Comparison of ENCODE assay signal across 18 cellular contexts in genomic region chr14:39393289-39393688, GRCh38. TPM values are rescaled to one million over a fixed set of nuclear protein-coding genes. Genes with fewer than 3 reads are reported as not detected.
A peak's percentile ranks its signal among the peaks of the same experiment; 100 is the strongest.
DNase-seq lines count a peak whose midpoint lies in the region; ATAC-seq, FAIRE-seq and TF ChIP-seq lines count a peak whose summit lies in the region.
"Had no signal": no experiment of that assay in that cellular context is flagged by ENCODE, and none has a peak within 500 bp of the region (broad histone marks: within the 10 kb centered on the region; RNA-seq: fewer than 3 reads in every experiment).

No MANE protein-coding gene starts in this region.

- in situ Hi-C loops in HepG2 (cut with HindIII; ENCODE audit: extremely low pct_ligation_motif_present, low pct_unique_long_range_greater_than_20kb): no loop called here

- H3K4me1 ChIP-seq in HepG2 (ENCODE audit: insufficient read depth, low read length) (no peaks in the 10 kb centered on the region), right lobe of liver (no peaks in the 10 kb centered on the region)
- H3K4me1 ChIP-seq: SJSA1 had no signal

- POLR2A ChIA-PET in HepG2 (lab: Yijun Ruan, JAX): interaction anchor here (1.0 kb wide), 1 partner anchor 126 kb away, joined by 3 read pairs; no protein-coding TSS in a partner anchor

- no peak for ATAC-seq in HepG2
- no peak for ATAC-seq in right lobe of liver
- ATAC-seq in T-helper 17 cell: peak; percentile 10
- ATAC-seq in HG02759 (IDR thresholded peaks at IDR 0.05; ENCODE audit: unreplicated experiment): no peak

- no peaks in the 10 kb centered on the region for H3K27me3 Mint-ChIP-seq in T-helper 17 cell
- H3K27me3 Mint-ChIP-seq: IgD-negative memory B cell had no signal

- BruUV-seq in HepG2 (replicated peaks; lab: Mats Ljungman, UMichigan): no TSS peak

- no peaks in the 10 kb centered on the region for H3K27me3 ChIP-seq in HepG2 (ENCODE audit: control insufficient read depth in 1 of 2, insufficient read depth in 2 of 2, low read length in 2 of 2)
- no peaks in the 10 kb centered on the region for H3K27me3 ChIP-seq in right lobe of liver
- H3K27me3 ChIP-seq: SJSA1 had no signal

- H3K27ac ChIP-seq in HepG2 (ENCODE audit: extremely low read length, insufficient read depth, low read length) (no peak overlapping the region), right lobe of liver (no peak overlapping the region)
- H3K27ac ChIP-seq: C4-2B, SJSA1 had no signal

- DNase-seq in HepG2 (ENCODE audit: low spot score) (no peak), right lobe of liver (no peak), T-helper 17 cell (no peak), iPS-NIHi11 (ENCODE audit: low spot score) (peak; percentile 11), activated gamma-delta T cell (lab: John Stamatoyannopoulos, UW) (no peak), COLO668 (lab: John Stamatoyannopoulos, UW; ENCODE audit: unreplicated experiment) (no peak)
- DNase-seq: H9, Karpas-422, NCI-H1417 treated with DMSO at 0.1 percent for 48 hours, NCI-H1930, NCI-H774, RPMI8226 had no signal

- H3K27ac Mint-ChIP-seq in T-helper 17 cell: peak overlapping the region; percentile 35
- H3K27ac Mint-ChIP-seq: H9, IgD-negative memory B cell had no signal

- intact Hi-C loops in HepG2 (cut with micrococcal nuclease; ENCODE audit: unreplicated experiment): no loop called here
- intact Hi-C loops in right lobe of liver (cut with DNase I): no loop called here

- TF ChIP-seq EP300 in HepG2 (IDR thresholded peaks at IDR 0.05; ENCODE audit: low read depth in 2 of 2, low read length in 2 of 2) (no peak), HepG2 (CRISPR knock-in tag; IDR thresholded peaks at IDR 0.05; ENCODE audit: borderline replicate concordance) (no peak)

- peaks cover 2 to 6% of the 10 kb centered on the region in 2 experiments; a peak in 4 of 5 replicates for H3K36me3 ChIP-seq in HepG2 (replicated peaks in 1 of 2; ENCODE audit: control insufficient read depth in 1 of 2, insufficient read depth in 2 of 2, low read length in 2 of 2)
- peaks cover 0 to 18% (median 1%) of the 10 kb centered on the region in 4 donors for H3K36me3 ChIP-seq in right lobe of liver

- peaks cover 2% of the 10 kb centered on the region for H3K36me3 Mint-ChIP-seq in T-helper 17 cell (ENCODE audit: low read depth)

- no peaks in the 10 kb centered on the region for H3K9me3 ChIP-seq in HepG2 (ENCODE audit: low read length)
- no peaks in the 10 kb centered on the region for H3K9me3 ChIP-seq in right lobe of liver
- H3K9me3 ChIP-seq in T-helper 17 cell (ENCODE audit: control insufficient read depth, low read length, poor library complexity, severe bottlenecking): no peaks in the 10 kb centered on the region
- H3K9me3 ChIP-seq: SJSA1 had no signal

- H3K79me2 ChIP-seq in HepG2 (ENCODE audit: insufficient read depth, low read length): no peaks in the 10 kb centered on the region

- 79% methylated on average over 1 of the region's 1 CpG for WGBS in HepG2 (ENCODE audit: low lambda C conversion rate)
- WGBS in right lobe of liver (ENCODE audit: insufficient coverage, low coverage, low lambda C conversion rate, missing lambda C conversion rate): 36% methylated on average over 1 of the region's 1 CpG

- no peak overlapping the region for H2AFZ ChIP-seq in HepG2 (ENCODE audit: low read length)

- H3K9ac ChIP-seq in HepG2 (ENCODE audit: insufficient read depth, low read depth, low read length): no peak overlapping the region

- TF ChIP-seq POLR2A in HepG2 (IDR thresholded peaks at IDR 0.05; ENCODE audit: insufficient read depth in 1 of 2, low read depth in 2 of 2, low read length in 2 of 2) (no peak), right lobe of liver (IDR thresholded peaks at IDR 0.05) (no peak)

- H3K4me2 ChIP-seq in HepG2 (ENCODE audit: low read depth, low read length): no peak overlapping the region

- TF ChIP-seq CTCF in HepG2 (CRISPR knock-in tag; IDR thresholded peaks at IDR 0.05): no peak
- no peak for TF ChIP-seq CTCF in right lobe of liver (IDR thresholded peaks at IDR 0.05)

- no peak overlapping the region for H3K4me3 ChIP-seq in HepG2 (replicated peaks in 1 of 3; ENCODE audit: insufficient read depth in 1 of 3, low read depth in 2 of 3, low read length in 3 of 3)
- no peak overlapping the region for H3K4me3 ChIP-seq in right lobe of liver
- H3K4me3 ChIP-seq: SJSA1 had no signal

- H3K4me3 Mint-ChIP-seq in T-helper 17 cell: no peak overlapping the region
- H3K4me3 Mint-ChIP-seq: H9, IgD-negative memory B cell had no signal

- no peak for TF ChIP-seq RAD21 in HepG2 (CRISPR knock-in tag; IDR thresholded peaks at IDR 0.05)

- no peaks in the 10 kb centered on the region for H4K20me1 ChIP-seq in HepG2 (ENCODE audit: insufficient read depth, low read length)

- FAIRE-seq in HepG2 (lab: Jason Lieb, UNC): no peak
- FAIRE-seq: G401.6, HTR-8/SVneo had no signal

- peaks cover 6% of the 10 kb centered on the region for H3K4me1 Mint-ChIP-seq in T-helper 17 cell
- H3K4me1 Mint-ChIP-seq: IgD-negative memory B cell had no signal

- CTCF ChIA-PET in HepG2 (lab: Yijun Ruan, JAX; ENCODE audit: low intra/inter-chr PET ratio, low total read pairs): no interaction called here

TF ChIP-seq in HepG2, 621 proteins besides CTCF, POLR2A, EP300 and RAD21:
- TF ChIP-seq RBM22 (optimal IDR thresholded peaks at IDR 0.05; ENCODE audit: low read length) (peak; percentile 42), MTF1 (CRISPR knock-in tag; IDR thresholded peaks at IDR 0.05) (no peak)

RNA-seq across cellular contexts. Expression of gene FBXO33, which starts 38.9 kb away (rescaled TPM):
- total RNA-seq in HepG2 (2016; rRNA removed; fragmentation: Illumina TruSeq; extraction: Trizol): 15.5 and 23.3 TPM in 2 replicates
- 1.6 and 1.8 TPM in 2 replicates for total RNA-seq in HepG2 (2016; cell fraction: cytosol; rRNA removed; fragmentation: Illumina TruSeq; extraction: Trizol; ENCODE audit: low read depth)
- 17.5 and 22.7 TPM in 2 replicates for total RNA-seq in HepG2 (2016; cell fraction: insoluble cytoplasmic fraction; rRNA removed; fragmentation: Illumina TruSeq; extraction: Trizol)
- total RNA-seq in HepG2 (2016; cell fraction: membrane; rRNA removed; fragmentation: Illumina TruSeq; extraction: Trizol): 5.6 and 7.4 TPM in 2 replicates
- total RNA-seq in HepG2 (2016; cell fraction: nucleus; rRNA removed; fragmentation: Illumina TruSeq; extraction: Trizol): 12.8 and 13.0 TPM in 2 replicates
- polyA plus RNA-seq in HepG2 (2011; rRNA removed): 15.2 and 16.9 TPM in 2 replicates
- 7.6 and 10.6 TPM in 2 replicates for polyA plus RNA-seq in HepG2 (2011; cell fraction: cytosol; rRNA removed)
- polyA plus RNA-seq in HepG2 (2011; cell fraction: nucleus; rRNA removed): 8.6 and 9.8 TPM in 2 replicates
- polyA plus RNA-seq in HepG2 (2012): 13.5 and 16.7 TPM in 2 replicates
- polyA plus RNA-seq in HepG2 (2016; cell fraction: cytosol; fragmentation: Illumina TruSeq; extraction: Trizol; ENCODE audit: low read depth): 0.57 and 0.70 TPM in 2 replicates
- 15.9 and 16.0 TPM in 2 replicates for polyA plus RNA-seq in HepG2 (2016; cell fraction: insoluble cytoplasmic fraction; fragmentation: Illumina TruSeq; extraction: Trizol; ENCODE audit: low read depth)
- polyA plus RNA-seq in HepG2 (2016; cell fraction: membrane; fragmentation: Illumina TruSeq; extraction: Trizol; ENCODE audit: low read depth): 2.2 and 2.6 TPM in 2 replicates
- 11.2 and 12.2 TPM in 2 replicates for polyA plus RNA-seq in HepG2 (2016; cell fraction: nucleus; fragmentation: Illumina TruSeq; extraction: Trizol; ENCODE audit: insufficient read depth, low read depth)
- 30.5 and 39.3 TPM in 2 replicates for polyA minus RNA-seq in HepG2 (2011; rRNA and poly(A)+ RNA removed; ENCODE audit: low replicate concordance)
- 12.7 and 15.8 TPM in 2 replicates for polyA minus RNA-seq in HepG2 (2011; cell fraction: cytosol; rRNA and poly(A)+ RNA removed)
- polyA minus RNA-seq in HepG2 (2011; cell fraction: nucleus; rRNA and poly(A)+ RNA removed): 34.8 and 39.1 TPM in 2 replicates
- total RNA-seq in right lobe of liver: 1 to 10 TPM; 4.3 to 6.0 (median 5.2) TPM
- total RNA-seq in T-helper 17 cell: 10 to 100 TPM; 47.8 to 59.1 TPM
